ENCODE assay signal across 13 cellular contexts in genomic region chr3:18338827-18339226, GRCh38.
DNase-seq lines count a peak whose midpoint lies in the region; ATAC-seq and TF ChIP-seq lines count a peak whose summit lies in the region.
"Had no signal": no experiment of that assay in that cellular context is flagged by ENCODE, and none has a peak within 500 bp of the region (broad histone marks: within the 10 kb centered on the region; RNA-seq: fewer than 3 reads in every experiment).

No MANE protein-coding gene starts in this region.

- no peaks in the 10 kb centered on the region for H3K9me3 ChIP-seq in right cardiac atrium (ENCODE audit: control insufficient read depth, low read length)
- H3K9me3 ChIP-seq: HAP-1 had no signal

- TF ChIP-seq CTCF in cardiac fibroblast (IDR thresholded peaks at IDR 0.05; ENCODE audit: low read depth, low read length), result no peak

- H3K4me1 ChIP-seq in right cardiac atrium (ENCODE audit: control insufficient read depth, insufficient read depth, low read length), result no peaks in the 10 kb centered on the region

- no peaks in the 10 kb centered on the region for H3K27me3 ChIP-seq in right cardiac atrium (ENCODE audit: control insufficient read depth, insufficient read depth)

- intact Hi-C loops in left cardiac atrium (cut with DNase I), result no loop called here
- intact Hi-C loops in Right ventricle myocardium inferior (cut with DNase I), result no loop called here
- intact Hi-C loops in right cardiac atrium (cut with DNase I), result no loop called here

- WGBS in right cardiac atrium, result 37% methylated on average over 7 of the region's 7 CpGs

- H3K4me3 ChIP-seq in cardiac fibroblast (replicated peaks in 1 of 2; ENCODE audit: low read depth in 2 of 2, low read length in 2 of 2), result no peak overlapping the region
- H3K4me3 ChIP-seq in right cardiac atrium (ENCODE audit: low read length), result peak overlapping the region; percentile 44
- H3K4me3 ChIP-seq: HAP-1 had no signal

- peak; percentile 56 to 59 for ATAC-seq in left cardiac atrium
- ATAC-seq in Right ventricle myocardium inferior, result no peak
- ATAC-seq in right cardiac atrium, result peak; percentile 37 to 64
- ATAC-seq in GM21381 (IDR thresholded peaks at IDR 0.05; ENCODE audit: unreplicated experiment), result no peak
- ATAC-seq: CD8-positive, alpha-beta T cell had no signal

- no peak overlapping the region for H3K27ac ChIP-seq in right cardiac atrium (ENCODE audit: low read length)

- no peak for DNase-seq in left cardiac atrium
- DNase-seq in Right ventricle myocardium inferior (ENCODE audit: missing footprints), result no peak
- peak; percentile 1 to 2 for DNase-seq in cardiac fibroblast (ENCODE audit: low read depth in 2 of 2)
- no peak for DNase-seq in right cardiac atrium
- DNase-seq in activated effector memory CD4-positive, alpha-beta T cell treated with Interleukin-2 at 50 U/mL for 16 hours, result no peak
- no peak for DNase-seq in kidney tubule cell (ENCODE audit: low spot score)
- DNase-seq: CD8-positive, alpha-beta T cell; COR-L47; DND-41; GDM1; GOT3 had no signal

Comparison
In these comparisons a context has a peak if more than half of its experiments do, and no peak if none do; other contexts are left out.
1. ATAC-seq: peak in left cardiac atrium (2 of 2) and right cardiac atrium (2 of 2); none in Right ventricle myocardium inferior (single experiment) and GM21381 (single experiment).
2. DNase-seq: peak in cardiac fibroblast (2 of 2); none in left cardiac atrium (single experiment), Right ventricle myocardium inferior (single experiment), right cardiac atrium (0 of 3), activated effector memory CD4-positive, alpha-beta T cell treated with Interleukin-2 at 50 U/mL for 16 hours (single experiment) and kidney tubule cell (single experiment).